ENCODE assay signal across 37 cellular contexts in the genomic region with DNA sequence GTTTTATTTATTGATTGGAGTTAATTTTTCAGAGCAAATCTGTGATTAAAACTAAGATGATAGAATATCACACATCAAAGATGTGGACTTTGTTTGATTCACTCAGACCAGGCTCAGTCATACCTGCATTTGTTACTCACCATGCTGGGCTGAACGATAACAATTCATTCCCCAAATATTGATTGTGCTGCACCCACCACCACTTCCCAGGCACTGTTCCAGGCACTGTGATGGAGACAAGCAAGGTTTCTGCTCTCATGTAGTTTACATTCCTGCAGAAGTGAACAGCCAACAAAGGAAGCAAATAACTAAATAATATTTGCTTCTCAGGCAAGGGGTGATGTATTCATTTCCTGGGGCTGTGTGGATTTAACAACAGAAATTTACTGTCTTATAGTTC.
"Had no signal": no experiment of that assay in that cellular context is flagged by ENCODE, and none has a peak within 500 bp of the region (broad histone marks: within the 10 kb centered on the region; RNA-seq: fewer than 3 reads in every experiment).

No MANE protein-coding gene starts in this region.

- DNase-seq: activated CD4-positive, alpha-beta memory T cell treated with anti-CD3 and anti-CD28 coated beads, Interleukin-2, amount 10 ng/mL, durations not matched to agents 7 days and 5 days; activated CD4-positive, alpha-beta T cell treated with anti-CD3 and anti-CD28 coated beads for 1 hour; activated CD4-positive, alpha-beta T cell treated with anti-CD3 and anti-CD28 coated beads for 36 hours; activated CD4-positive, alpha-beta T cell treated with anti-CD3 and anti-CD28 coated beads for 48 hours; activated CD4-positive, alpha-beta T cell treated with anti-CD3 and anti-CD28 coated beads, Interleukin-2, amount 10 ng/mL, durations not matched to agents 7 days and 5 days; activated CD4-positive, alpha-beta T cell treated with anti-CD3 and anti-CD28 coated beads, Interleukin-2, amount 50 U/mL, for 48 hours; activated CD4-positive, CD25-positive, alpha-beta regulatory T cell; activated CD8-positive, alpha-beta memory T cell treated with anti-CD3 and anti-CD28 coated beads for 24 hours; activated CD8-positive, alpha-beta memory T cell treated with anti-CD3 and anti-CD28 coated beads, Interleukin-2, amount 10 ng/mL, durations not matched to agents 7 days and 5 days; activated CD8-positive, alpha-beta T cell treated with anti-CD3 and anti-CD28 coated beads, Interleukin-2, amount 10 ng/mL, durations not matched to agents 7 days and 5 days; activated effector memory CD4-positive, alpha-beta T cell treated with anti-CD3 and anti-CD28 coated beads, Interleukin-2, amount 50 U/mL, for 16 hours; activated gamma-delta T cell treated with Interleukin-2 at 50 U/mL for 16 hours; activated naive CD4-positive, alpha-beta T cell; activated naive CD4-positive, alpha-beta T cell treated with anti-CD3 and anti-CD28 coated beads for 36 hours; activated naive CD4-positive, alpha-beta T cell treated with anti-CD3 and anti-CD28 coated beads, Interleukin-2, amount 50 U/mL, for 16 hours; activated naive CD8-positive, alpha-beta T cell treated with anti-CD3 and anti-CD28 coated beads for 36 hours; activated T-cell treated with anti-CD3 and anti-CD28 coated beads for 4 hours; activated T-cell treated with anti-CD3 and anti-CD28 coated beads, Interleukin-2, amount 50 U/mL, for 1 hour; activated T-cell treated with anti-CD3 and anti-CD28 coated beads, Interleukin-2, amount 50 U/mL, for 4 hours; activated T-cell treated with anti-CD3 and anti-CD28 coated beads, Interleukin-2, amount 50 U/mL, for 72 hours; adrenal gland; amygdala; anterior cingulate cortex; brain microvascular endothelial cell; caudate nucleus; cerebellar nuclear complex; T-helper 1 cell; T-helper 2 cell; T-helper 9 cell had no signal

- ATAC-seq: activated CD4-positive, alpha-beta T cell treated with anti-CD3 and anti-CD28 coated beads for 36 hours; activated CD4-positive, CD25-positive, alpha-beta regulatory T cell treated with anti-CD3 and anti-CD28 coated beads, Interleukin-2, amount 50 U/mL, for 24 hours; activated CD8-positive, alpha-beta memory T cell treated with anti-CD3 and anti-CD28 coated beads, Interleukin-2, amount 10 ng/mL, durations not matched to agents 7 days and 5 days; activated CD8-positive, alpha-beta T cell treated with anti-CD3 and anti-CD28 coated beads, Interleukin-2, amount 10 ng/mL, durations not matched to agents 7 days and 5 days; activated naive CD4-positive, alpha-beta T cell treated with anti-CD3 and anti-CD28 coated beads, Interleukin-2, amount 50 U/mL, for 72 hours; activated T-cell treated with anti-CD3 and anti-CD28 coated beads, Interleukin-2, amount 50 U/mL, for 4 hours; activated T-cell treated with anti-CD3 and anti-CD28 coated beads, Interleukin-2, amount 50 U/mL, for 72 hours; activated T-helper 17 cell treated with anti-CD3 and anti-CD28 coated beads, Interleukin-2, amount 50 U/mL, for 72 hours; WTC11 had no signal

- H3K27me3 ChIP-seq: adrenal gland, ascending aorta, brain microvascular endothelial cell, breast epithelium, cardiac muscle cell had no signal

- H3K36me3 ChIP-seq: adrenal gland, ascending aorta, brain microvascular endothelial cell, breast epithelium, cardiac muscle cell had no signal

- H3K4me3 ChIP-seq: adrenal gland, ascending aorta, breast epithelium, cardiac muscle cell had no signal

- H3K4me1 ChIP-seq: adrenal gland, ascending aorta, breast epithelium had no signal

- H3K9me3 ChIP-seq: adrenal gland, ascending aorta, breast epithelium had no signal

- H3K27ac ChIP-seq: adrenal gland, ascending aorta, brain microvascular endothelial cell, breast epithelium, cardiac muscle cell, VCaP had no signal
